27 cellular contexts compared by ENCODE assay signal in genomic region chr11:71385091-71385490, GRCh38.
"Had no signal": no experiment of that assay in that cellular context is flagged by ENCODE, and none has a peak within 500 bp of the region (broad histone marks: within the 10 kb centered on the region; RNA-seq: fewer than 3 reads in every experiment).

No MANE protein-coding gene starts in this region.

- FAIRE-seq: kidney had no signal

- H3K9ac ChIP-seq: neural progenitor cell had no signal

- H3K36me3 Mint-ChIP-seq: brain, neural progenitor cell had no signal

- H3K27me3 ChIP-seq: colonic mucosa, neural progenitor cell, uterus had no signal

- H3K4me1 ChIP-seq: colonic mucosa, esophagus muscularis mucosa, gastrocnemius medialis, heart left ventricle, neural progenitor cell, psoas muscle, suprapubic skin, uterus had no signal

- DNase-seq: activated CD4-positive, alpha-beta T cell treated with anti-CD3 and anti-CD28 coated beads for 1 hour; activated CD4-positive, alpha-beta T cell treated with anti-CD3 and anti-CD28 coated beads, Interleukin-2, amount 50 U/mL, for 1 hour; activated CD8-positive, alpha-beta T cell treated with anti-CD3 and anti-CD28 coated beads, Interleukin-2, amount 10 ng/mL, durations not matched to agents 7 days and 5 days; activated gamma-delta T cell; activated naive CD4-positive, alpha-beta T cell treated with anti-CD3 and anti-CD28 coated beads, Interleukin-2, amount 50 U/mL, for 16 hours; activated naive CD8-positive, alpha-beta T cell treated with anti-CD3 and anti-CD28 coated beads, Interleukin-2, amount 50 U/mL, for 24 hours; aorta; colonic mucosa; gastrocnemius medialis; heart left ventricle; kidney; naive thymus-derived CD8-positive, alpha-beta T cell; right cardiac atrium; stimulated activated CD4-positive, alpha-beta T cell treated with anti-CD3 and anti-CD28 coated beads, Interleukin-12 subunit alpha, Interleukin-12 subunit beta, amount 100 ng/mL, for 4 hours; stimulated activated CD4-positive, alpha-beta T cell treated with anti-CD3 and anti-CD28 coated beads, Interleukin-4, amount 100 ng/mL, for 4 hours; T-helper 9 cell; trophoblast cell; uterus had no signal

- H2AFZ ChIP-seq: neural progenitor cell had no signal

- H3K9me3 ChIP-seq: colonic mucosa, esophagus muscularis mucosa, gastrocnemius medialis, heart left ventricle, psoas muscle, suprapubic skin, uterus had no signal

- H3K27ac ChIP-seq: colonic mucosa, esophagus muscularis mucosa, gastrocnemius medialis, heart left ventricle, neural progenitor cell, psoas muscle, suprapubic skin, uterus had no signal

- H3K9me3 Mint-ChIP-seq: activated naive CD8-positive, alpha-beta T cell treated with anti-CD3 and anti-CD28 coated beads, Interleukin-2, amount 50 U/mL, for 24 hours; stimulated activated naive CD8-positive, alpha-beta T cell treated with anti-CD3 and anti-CD28 coated beads, Interleukin-15, Interleukin-2, amounts not matched to agents 100 ng/mL and 50 ng/mL, for 24 hours had no signal

- H3K4me3 ChIP-seq: colonic mucosa, esophagus muscularis mucosa, gastrocnemius medialis, heart left ventricle, lung, neural progenitor cell, psoas muscle, suprapubic skin, uterus had no signal

- H3K4me1 Mint-ChIP-seq: neural progenitor cell had no signal

- ATAC-seq: activated CD8-positive, alpha-beta T cell treated with anti-CD3 and anti-CD28 coated beads, Interleukin-2, amount 10 ng/mL, durations not matched to agents 7 days and 5 days; activated naive CD8-positive, alpha-beta T cell treated with anti-CD3 and anti-CD28 coated beads, Interleukin-2, amount 50 U/mL, for 24 hours; gastrocnemius medialis; heart left ventricle; left lobe of liver; naive thymus-derived CD8-positive, alpha-beta T cell; psoas muscle; right cardiac atrium had no signal

- H3K36me3 ChIP-seq: colonic mucosa, esophagus muscularis mucosa, gastrocnemius medialis, heart left ventricle, neural progenitor cell, suprapubic skin, uterus had no signal

- H3K4me2 ChIP-seq: neural progenitor cell had no signal

- H3K27ac Mint-ChIP-seq: activated CD8-positive, alpha-beta T cell treated with anti-CD3 and anti-CD28 coated beads, Interleukin-2, amount 10 ng/mL, durations not matched to agents 7 days and 5 days; activated naive CD8-positive, alpha-beta T cell treated with anti-CD3 and anti-CD28 coated beads, Interleukin-2, amount 50 U/mL, for 24 hours; activated T-helper 1 cell treated with anti-CD3 and anti-CD28 coated beads, Interleukin-12 subunit alpha, Interleukin-12 subunit beta, Interleukin-2, Interleukin-4 antibody, amounts not matched to agents 30 ng/mL and 10 ng/mL and 1 ng/mL, durations not matched to agents 14 hours and 24 hours and 36 hours; brain; naive thymus-derived CD8-positive, alpha-beta T cell; neural progenitor cell; stimulated activated naive CD8-positive, alpha-beta T cell treated with anti-CD3 and anti-CD28 coated beads, Interleukin-15, Interleukin-2, amounts not matched to agents 100 ng/mL and 50 ng/mL, for 24 hours had no signal

- H3K4me3 Mint-ChIP-seq: activated CD8-positive, alpha-beta T cell treated with anti-CD3 and anti-CD28 coated beads, Interleukin-2, amount 10 ng/mL, durations not matched to agents 7 days and 5 days; activated naive CD8-positive, alpha-beta T cell treated with anti-CD3 and anti-CD28 coated beads, Interleukin-2, amount 50 U/mL, for 24 hours; activated T-helper 1 cell treated with anti-CD3 and anti-CD28 coated beads, Interleukin-12 subunit alpha, Interleukin-12 subunit beta, Interleukin-2, Interleukin-4 antibody, amounts not matched to agents 30 ng/mL and 10 ng/mL and 1 ng/mL, durations not matched to agents 14 hours and 24 hours and 36 hours; brain; naive thymus-derived CD8-positive, alpha-beta T cell; neural progenitor cell; stimulated activated naive CD8-positive, alpha-beta T cell treated with anti-CD3 and anti-CD28 coated beads, Interleukin-15, Interleukin-2, amounts not matched to agents 100 ng/mL and 50 ng/mL, for 24 hours had no signal
